8 cellular contexts compared by ENCODE assay signal in genomic region chr14:94056579-94057308, GRCh38. TPM values are rescaled to one million over a fixed set of nuclear protein-coding genes. Genes with fewer than 3 reads are reported as not detected.
DNase-seq lines count a peak whose midpoint lies in the region; ATAC-seq and TF ChIP-seq lines count a peak whose summit lies in the region.

No MANE protein-coding gene starts in this region.

- no peaks in the 10 kb centered on the region for H3K27me3 Mint-ChIP-seq in activated naive CD4-positive, alpha-beta T cell treated with anti-CD3 and anti-CD28 coated beads for 36 hours (ENCODE audit: low read depth)
- H3K27me3 Mint-ChIP-seq in activated T-cell treated with anti-CD3 and anti-CD28 coated beads, Interleukin-2, amount 50 U/mL, for 72 hours (ENCODE audit: low read depth): no peaks in the 10 kb centered on the region
- no peaks in the 10 kb centered on the region for H3K27me3 Mint-ChIP-seq in stimulated activated naive B cell treated with anti-CD40 and anti-IgM and Interleukin-4, amounts not matched to agents 10 μg/mL and 1 μg/mL and 100 μg/mL, for 72 hours
- no peaks in the 10 kb centered on the region for H3K27me3 Mint-ChIP-seq in progenitor cell of endocrine pancreas

- POLR2A ChIA-PET in RWPE1 (lab: Yijun Ruan, JAX; ENCODE audit: low non-redundant PET): no interaction called here

- H3K9me3 Mint-ChIP-seq in activated naive CD4-positive, alpha-beta T cell treated with anti-CD3 and anti-CD28 coated beads for 36 hours: no peaks in the 10 kb centered on the region
- no peaks in the 10 kb centered on the region for H3K9me3 Mint-ChIP-seq in activated T-cell treated with anti-CD3 and anti-CD28 coated beads, Interleukin-2, amount 50 U/mL, for 72 hours
- no peaks in the 10 kb centered on the region for H3K9me3 Mint-ChIP-seq in stimulated activated naive B cell treated with anti-CD40 and anti-IgM and Interleukin-4, amounts not matched to agents 10 μg/mL and 1 μg/mL and 100 μg/mL, for 72 hours
- no peaks in the 10 kb centered on the region for H3K9me3 Mint-ChIP-seq in progenitor cell of endocrine pancreas (ENCODE audit: low read depth)

- TF ChIP-seq CTCF in progenitor cell of endocrine pancreas (IDR thresholded peaks at IDR 0.05; ENCODE audit: unreplicated experiment) (no peak), RWPE1 (conservative IDR thresholded peaks at IDR 0.05; ENCODE audit: low read depth) (no peak)

- CTCF ChIA-PET in activated naive CD4-positive, alpha-beta T cell treated with anti-CD3 and anti-CD28 coated beads for 36 hours (lab: Charles Lee): interaction anchor here (1.2 to 3.7 kb wide), 7 partner anchors 8 to 117 kb away, joined by 3 to 15 read pairs (median 7); no protein-coding TSS in a partner anchor
- CTCF ChIA-PET in RWPE1 (lab: Yijun Ruan, JAX): interaction anchor here (0.7 to 1.4 kb wide), 2 partner anchors 52 to 80 kb away, joined by 3 to 5 read pairs; no protein-coding TSS in a partner anchor

- no peak overlapping the region for H3K4me3 Mint-ChIP-seq in activated naive CD4-positive, alpha-beta T cell treated with anti-CD3 and anti-CD28 coated beads for 36 hours
- peak overlapping the region in 1 of 2 donors; percentile 42 for H3K4me3 Mint-ChIP-seq in activated T-cell treated with anti-CD3 and anti-CD28 coated beads, Interleukin-2, amount 50 U/mL, for 72 hours
- no peak overlapping the region for H3K4me3 Mint-ChIP-seq in stimulated activated naive B cell treated with anti-CD40 and anti-IgM and Interleukin-4, amounts not matched to agents 10 μg/mL and 1 μg/mL and 100 μg/mL, for 72 hours
- H3K4me3 Mint-ChIP-seq in progenitor cell of endocrine pancreas (ENCODE audit: low read depth): no peak overlapping the region

- H3K27ac Mint-ChIP-seq in activated naive CD4-positive, alpha-beta T cell treated with anti-CD3 and anti-CD28 coated beads for 36 hours: peak overlapping the region; percentile 83
- H3K27ac Mint-ChIP-seq in activated T-cell treated with anti-CD3 and anti-CD28 coated beads, Interleukin-2, amount 50 U/mL, for 72 hours: peak overlapping the region; percentile 96
- peak overlapping the region; percentile 28 for H3K27ac Mint-ChIP-seq in stimulated activated naive B cell treated with anti-CD40 and anti-IgM and Interleukin-4, amounts not matched to agents 10 μg/mL and 1 μg/mL and 100 μg/mL, for 72 hours
- no peak overlapping the region for H3K27ac Mint-ChIP-seq in progenitor cell of endocrine pancreas

- DNase-seq in activated naive CD4-positive, alpha-beta T cell treated with anti-CD3 and anti-CD28 coated beads for 36 hours: peak; percentile 19
- DNase-seq in activated naive CD4-positive, alpha-beta T cell treated with anti-CD3 and anti-CD28 coated beads, Interleukin-2, amount 50 U/mL, for 16 hours: no peak
- peak; percentile 35 to 44 for DNase-seq in activated T-cell treated with anti-CD3 and anti-CD28 coated beads, Interleukin-2, amount 50 U/mL, for 72 hours
- DNase-seq in stimulated activated naive B cell treated with anti-CD40 and anti-IgM and Interleukin-4, amounts not matched to agents 10 μg/mL and 1 μg/mL and 100 μg/mL, for 72 hours: no peak
- no peak for DNase-seq in SHP77 (lab: John Stamatoyannopoulos, UW)
- DNase-seq in progenitor cell of endocrine pancreas (ENCODE audit: low spot score, unreplicated experiment): no peak
- DNase-seq in RWPE1 (ENCODE audit: low spot score): no peak

- peaks cover 43% of the 10 kb centered on the region for H3K4me1 Mint-ChIP-seq in activated naive CD4-positive, alpha-beta T cell treated with anti-CD3 and anti-CD28 coated beads for 36 hours (ENCODE audit: low read depth)
- peaks cover 47% of the 10 kb centered on the region for H3K4me1 Mint-ChIP-seq in activated T-cell treated with anti-CD3 and anti-CD28 coated beads, Interleukin-2, amount 50 U/mL, for 72 hours (ENCODE audit: low read depth)
- peaks cover 15 to 19% of the 10 kb centered on the region in 2 donors for H3K4me1 Mint-ChIP-seq in stimulated activated naive B cell treated with anti-CD40 and anti-IgM and Interleukin-4, amounts not matched to agents 10 μg/mL and 1 μg/mL and 100 μg/mL, for 72 hours
- H3K4me1 Mint-ChIP-seq in progenitor cell of endocrine pancreas (ENCODE audit: low read depth): no peaks in the 10 kb centered on the region

- ATAC-seq in HG02884 (IDR thresholded peaks at IDR 0.05; ENCODE audit: unreplicated experiment): peak; percentile 77
- peak; percentile 74 to 83 for ATAC-seq in activated T-cell treated with anti-CD3 and anti-CD28 coated beads, Interleukin-2, amount 50 U/mL, for 72 hours (replicated peaks in 1 of 2)
- ATAC-seq in stimulated activated naive B cell treated with anti-CD40 and anti-IgM and Interleukin-4, amounts not matched to agents 10 μg/mL and 1 μg/mL and 100 μg/mL, for 72 hours (replicated peaks): peak in 1 of 2 donors; percentile 55

- intact Hi-C loops in activated naive CD4-positive, alpha-beta T cell treated with anti-CD3 and anti-CD28 coated beads for 36 hours (cut with micrococcal nuclease): loop anchor here (2.0 kb wide), 1 partner anchor 24 kb away; the partner anchor contains the start of genes DDX24 and IFI27L1

- H3K27ac ChIP-seq in RWPE1: no peak overlapping the region

- peaks cover 51% of the 10 kb centered on the region for H3K36me3 Mint-ChIP-seq in activated naive CD4-positive, alpha-beta T cell treated with anti-CD3 and anti-CD28 coated beads for 36 hours (ENCODE audit: low read depth)
- H3K36me3 Mint-ChIP-seq in activated T-cell treated with anti-CD3 and anti-CD28 coated beads, Interleukin-2, amount 50 U/mL, for 72 hours (ENCODE audit: insufficient read depth in 2 of 2): peaks cover 14 to 47% of the 10 kb centered on the region in 2 donors
- H3K36me3 Mint-ChIP-seq in stimulated activated naive B cell treated with anti-CD40 and anti-IgM and Interleukin-4, amounts not matched to agents 10 μg/mL and 1 μg/mL and 100 μg/mL, for 72 hours: peaks cover 41 to 75% of the 10 kb centered on the region in 2 donors
- H3K36me3 Mint-ChIP-seq in progenitor cell of endocrine pancreas (ENCODE audit: insufficient read depth): peaks cover 24% of the 10 kb centered on the region

RNA-seq across cellular contexts. Expression of gene DDX24, which starts 24.3 kb away (rescaled TPM):
- 100 to 1,000 TPM; 190 to 200 TPM for total RNA-seq in activated naive CD4-positive, alpha-beta T cell treated with anti-CD3 and anti-CD28 coated beads for 36 hours
- 100 to 1,000 TPM; 193 to 197 TPM for total RNA-seq in activated T-cell treated with anti-CD3 and anti-CD28 coated beads, Interleukin-2, amount 50 U/mL, for 72 hours
- total RNA-seq in progenitor cell of endocrine pancreas: 139 and 141 TPM in 2 replicates

RNA-seq across cellular contexts. Expression of gene IFI27L1, which starts 24.4 kb away (rescaled TPM):
- 10 to 100 TPM; 33.9 to 35.8 TPM for total RNA-seq in activated naive CD4-positive, alpha-beta T cell treated with anti-CD3 and anti-CD28 coated beads for 36 hours
- 10 to 100 TPM; 59.6 to 71.4 TPM for total RNA-seq in activated T-cell treated with anti-CD3 and anti-CD28 coated beads, Interleukin-2, amount 50 U/mL, for 72 hours
- 28.9 TPM in 2 replicates for total RNA-seq in progenitor cell of endocrine pancreas

RNA-seq across cellular contexts. Expression of gene OTUB2, which starts 30.6 kb away (rescaled TPM):
- 1 to 10 TPM; 1.6 to 1.7 TPM for total RNA-seq in activated naive CD4-positive, alpha-beta T cell treated with anti-CD3 and anti-CD28 coated beads for 36 hours
- 1 to 10 TPM; 1.9 to 2.1 TPM for total RNA-seq in activated T-cell treated with anti-CD3 and anti-CD28 coated beads, Interleukin-2, amount 50 U/mL, for 72 hours
- total RNA-seq in progenitor cell of endocrine pancreas: 7.0 and 7.4 TPM in 2 replicates

RNA-seq across cellular contexts. Expression of gene IFI27, which starts 53.8 kb away (rescaled TPM):
- 1 to 10 TPM; 1.5 to 2.3 TPM for total RNA-seq in activated naive CD4-positive, alpha-beta T cell treated with anti-CD3 and anti-CD28 coated beads for 36 hours
- total RNA-seq in activated T-cell treated with anti-CD3 and anti-CD28 coated beads, Interleukin-2, amount 50 U/mL, for 72 hours: 1 to 10 TPM; 5.1 to 7.7 TPM
- 5.8 and 7.5 TPM in 2 replicates for total RNA-seq in progenitor cell of endocrine pancreas

RNA-seq across cellular contexts. Expression of gene CCDC197, which starts 59.6 kb away (rescaled TPM):
- not detected for total RNA-seq in activated naive CD4-positive, alpha-beta T cell treated with anti-CD3 and anti-CD28 coated beads for 36 hours
- 1 to 10 TPM; 1.6 to 2.2 TPM for total RNA-seq in activated T-cell treated with anti-CD3 and anti-CD28 coated beads, Interleukin-2, amount 50 U/mL, for 72 hours
- total RNA-seq in progenitor cell of endocrine pancreas: not detected in 2 replicates

Comparison
In these comparisons a context has a peak if more than half of its experiments do, and no peak if none do; other contexts are left out.
1. DNase-seq: peak in activated naive CD4-positive, alpha-beta T cell treated with anti-CD3 and anti-CD28 coated beads for 36 hours (single experiment) and activated T-cell treated with anti-CD3 and anti-CD28 coated beads, Interleukin-2, amount 50 U/mL, for 72 hours (2 of 2); none in activated naive CD4-positive, alpha-beta T cell treated with anti-CD3 and anti-CD28 coated beads, Interleukin-2, amount 50 U/mL, for 16 hours (single experiment), stimulated activated naive B cell treated with anti-CD40 and anti-IgM and Interleukin-4, amounts not matched to agents 10 μg/mL and 1 μg/mL and 100 μg/mL, for 72 hours (single experiment), SHP77 (0 of 2), progenitor cell of endocrine pancreas (single experiment) and RWPE1 (single experiment).